Comparison of ENCODE assay signal across 23 cellular contexts in genomic region chr18:79030680-79031079, GRCh38. TPM values are rescaled to one million over a fixed set of nuclear protein-coding genes. Genes with fewer than 3 reads are reported as not detected.
DNase-seq lines count a peak whose midpoint lies in the region; ATAC-seq and TF ChIP-seq lines count a peak whose summit lies in the region.
"Had no signal": no experiment of that assay in that cellular context is flagged by ENCODE, and none has a peak within 500 bp of the region (broad histone marks: within the 10 kb centered on the region; RNA-seq: fewer than 3 reads in every experiment).

No MANE protein-coding gene starts in this region.

- TF ChIP-seq CTCF in RWPE1 (conservative IDR thresholded peaks at IDR 0.05; ENCODE audit: low read depth) (no peak), foreskin keratinocyte (conservative IDR thresholded peaks at IDR 0.05) (no peak), upper lobe of right lung (IDR thresholded peaks at IDR 0.05) (no peak), mucosa of descending colon (IDR thresholded peaks at IDR 0.05) (no peak)

- ATAC-seq in foreskin keratinocyte (peak; percentile 64), upper lobe of right lung (no peak), mucosa of descending colon (no peak), GM19452 (IDR thresholded peaks at IDR 0.05; ENCODE audit: unreplicated experiment) (no peak)
- ATAC-seq in natural killer cell treated with Interleukin-12 subunit alpha and Interleukin-12 subunit beta and Interleukin-15 and Interleukin-18, amount 100 ng/mL, for 72 hours, result no peak

- peaks cover 0 to 10% of the 10 kb centered on the region in 2 donors for H3K27me3 Mint-ChIP-seq in natural killer cell treated with Interleukin-12 subunit alpha and Interleukin-12 subunit beta and Interleukin-15 and Interleukin-18, amount 100 ng/mL, for 72 hours
- H3K27me3 Mint-ChIP-seq: CD4-positive, CD25-positive, alpha-beta regulatory T cell had no signal

- no peak overlapping the region for H3K27ac Mint-ChIP-seq in natural killer cell treated with Interleukin-12 subunit alpha and Interleukin-12 subunit beta and Interleukin-15 and Interleukin-18, amount 100 ng/mL, for 72 hours
- H3K27ac Mint-ChIP-seq: CD4-positive, CD25-positive, alpha-beta regulatory T cell had no signal

- H3K4me1 ChIP-seq in foreskin keratinocyte (no peaks in the 10 kb centered on the region), upper lobe of right lung (no peaks in the 10 kb centered on the region), mucosa of descending colon (ENCODE audit: low read depth) (no peaks in the 10 kb centered on the region)
- H3K4me1 ChIP-seq: Peyer's patch had no signal

- peak; percentile 10 for DNase-seq in LoVo (ENCODE audit: low spot score)
- peak; percentile 31 for DNase-seq in RWPE1 (ENCODE audit: low spot score)
- DNase-seq in foreskin keratinocyte, result peak; percentile 18 to 47
- peak; percentile 38 for DNase-seq in upper lobe of right lung
- DNase-seq in natural killer cell treated with Interleukin-12 subunit alpha and Interleukin-12 subunit beta and Interleukin-15 and Interleukin-18, amount 100 ng/mL, for 72 hours (ENCODE audit: low spot score), result no peak
- no peak for DNase-seq in mucosa of descending colon
- DNase-seq: CD4-positive, CD25-positive, alpha-beta regulatory T cell; DMS79; H7; KBM-7; NCI-H1092 treated with DMSO at 0.1 percent for 48 hours; NCI-H1436 treated with DMSO at 0.1 percent for 48 hours; NCI-H2029 treated with DMSO at 0.1 percent for 48 hours; NCI-H2171; NCI-H345; NCI-H524; NCI-H82; Peyer's patch; SHP77 had no signal

- intact Hi-C loops in upper lobe of right lung (cut with DNase I), result no loop called here
- intact Hi-C loops in mucosa of descending colon (cut with DNase I, micrococcal nuclease), result no loop called here

- H3K36me3 Mint-ChIP-seq in natural killer cell treated with Interleukin-12 subunit alpha and Interleukin-12 subunit beta and Interleukin-15 and Interleukin-18, amount 100 ng/mL, for 72 hours, result peaks cover 6% of the 10 kb centered on the region
- H3K36me3 Mint-ChIP-seq: CD4-positive, CD25-positive, alpha-beta regulatory T cell had no signal

- H3K27me3 ChIP-seq in foreskin keratinocyte (no peaks in the 10 kb centered on the region), upper lobe of right lung (no peaks in the 10 kb centered on the region)
- H3K27me3 ChIP-seq: Peyer's patch had no signal

- no peaks in the 10 kb centered on the region for H3K9me3 ChIP-seq in upper lobe of right lung
- peaks cover 2% of the 10 kb centered on the region for H3K9me3 ChIP-seq in mucosa of descending colon
- H3K9me3 ChIP-seq: Peyer's patch had no signal

- CTCF ChIA-PET in RWPE1 (lab: Yijun Ruan, JAX), result no interaction called here

- H3K4me3 ChIP-seq in upper lobe of right lung (no peak overlapping the region), mucosa of descending colon (no peak overlapping the region)
- H3K4me3 ChIP-seq: Peyer's patch, SK-N-MC had no signal

- H3K4me3 Mint-ChIP-seq in natural killer cell treated with Interleukin-12 subunit alpha and Interleukin-12 subunit beta and Interleukin-15 and Interleukin-18, amount 100 ng/mL, for 72 hours, result no peak overlapping the region

- H3K9me3 Mint-ChIP-seq in natural killer cell treated with Interleukin-12 subunit alpha and Interleukin-12 subunit beta and Interleukin-15 and Interleukin-18, amount 100 ng/mL, for 72 hours, result peaks cover 3% of the 10 kb centered on the region

- no peaks in the 10 kb centered on the region for H3K36me3 ChIP-seq in upper lobe of right lung
- no peaks in the 10 kb centered on the region for H3K36me3 ChIP-seq in mucosa of descending colon (ENCODE audit: low read depth)
- H3K36me3 ChIP-seq: Peyer's patch had no signal

- H3K4me1 Mint-ChIP-seq in natural killer cell treated with Interleukin-12 subunit alpha and Interleukin-12 subunit beta and Interleukin-15 and Interleukin-18, amount 100 ng/mL, for 72 hours (ENCODE audit: low read depth in 2 of 2), result no peaks in the 10 kb centered on the region
- H3K4me1 Mint-ChIP-seq: CD4-positive, CD25-positive, alpha-beta regulatory T cell had no signal

- H3K27ac ChIP-seq in RWPE1, result no peak overlapping the region
- no peak overlapping the region for H3K27ac ChIP-seq in foreskin keratinocyte
- H3K27ac ChIP-seq in upper lobe of right lung, result no peak overlapping the region
- H3K27ac ChIP-seq: Peyer's patch, SK-N-MC had no signal

- POLR2A ChIA-PET in RWPE1 (lab: Yijun Ruan, JAX; ENCODE audit: low non-redundant PET), result no interaction called here

RNA-seq across cellular contexts. Expression of gene ATP9B, which starts 38.5 kb away (rescaled TPM):
- total RNA-seq in foreskin keratinocyte, result 9.4 and 11.8 TPM in 2 replicates
- 4.8 and 6.2 TPM in 2 replicates for polyA plus RNA-seq in foreskin keratinocyte
- total RNA-seq in upper lobe of right lung, result 43.9 TPM
- total RNA-seq in natural killer cell treated with Interleukin-12 subunit alpha and Interleukin-12 subunit beta and Interleukin-15 and Interleukin-18, amount 100 ng/mL, for 72 hours, result 10 to 100 TPM; 36.8 to 59.6 TPM
- 10 to 100 TPM; 25.8 to 37.1 (median 34.1) TPM for total RNA-seq in mucosa of descending colon

RNA-seq across cellular contexts. Expression of gene SALL3, which starts 51.1 kb away (rescaled TPM):
- total RNA-seq in foreskin keratinocyte (not detected in 2 replicates), upper lobe of right lung (not detected), mucosa of descending colon (not detected)
- polyA plus RNA-seq in foreskin keratinocyte, result not detected in 2 replicates
- total RNA-seq in natural killer cell treated with Interleukin-12 subunit alpha and Interleukin-12 subunit beta and Interleukin-15 and Interleukin-18, amount 100 ng/mL, for 72 hours, result not detected
- total RNA-seq: CD4-positive, CD25-positive, alpha-beta regulatory T cell; OCI-LY7; Peyer's patch had no signal
- polyA plus RNA-seq: BJ; CD4-positive, CD25-positive, alpha-beta regulatory T cell had no signal

Comparison
In these comparisons a context has a peak if more than half of its experiments do, and no peak if none do; other contexts are left out.
1. DNase-seq: peak in LoVo (single experiment), RWPE1 (single experiment), foreskin keratinocyte (2 of 2) and upper lobe of right lung (single experiment); none in natural killer cell treated with Interleukin-12 subunit alpha and Interleukin-12 subunit beta and Interleukin-15 and Interleukin-18, amount 100 ng/mL, for 72 hours (single experiment) and mucosa of descending colon (0 of 3).